21 cellular contexts compared by ENCODE assay signal in genomic region chr19:8529369-8530006, GRCh38. TPM values are rescaled to one million over a fixed set of nuclear protein-coding genes. Genes with fewer than 3 reads are reported as not detected.
DNase-seq lines count a peak whose midpoint lies in the region; ATAC-seq, FAIRE-seq and TF ChIP-seq lines count a peak whose summit lies in the region.
"Had no signal": no experiment of that assay in that cellular context is flagged by ENCODE, and none has a peak within 500 bp of the region (broad histone marks: within the 10 kb centered on the region; RNA-seq: fewer than 3 reads in every experiment).

No MANE protein-coding gene starts in this region.

- no peak overlapping the region for H3K4me2 ChIP-seq in neuronal stem cell (ENCODE audit: insufficient read depth, low read length, poor library complexity, severe bottlenecking)

- in situ Hi-C loops in gastrocnemius medialis (cut with MboI; ENCODE audit: low sequenced_read_pairs in 4 of 4): no loop called here

- H3K27me3 ChIP-seq in CD8-positive, alpha-beta memory T cell (ENCODE audit: insufficient read depth, low read length, poor library complexity, severe bottlenecking): no peaks in the 10 kb centered on the region
- H3K27me3 ChIP-seq in neuronal stem cell (ENCODE audit: control insufficient read depth in 3 of 3, insufficient read depth in 3 of 3, low read depth in 1 of 3, low read length in 3 of 3): peaks cover 0 to 7% (median 0%) of the 10 kb centered on the region in 3 experiments
- peaks cover 0 to 12% (median 5%) of the 10 kb centered on the region in 3 donors for H3K27me3 ChIP-seq in gastrocnemius medialis
- no peaks in the 10 kb centered on the region for H3K27me3 ChIP-seq in uterus

- peak overlapping the region; percentile 46 for H3K23ac ChIP-seq in neuronal stem cell (ENCODE audit: low read depth, low read length, poor library complexity)

- peak overlapping the region in 1 of 7 donors; percentile 17 for H3K4me3 Mint-ChIP-seq in CD8-positive, alpha-beta memory T cell
- H3K4me3 Mint-ChIP-seq in effector memory CD8-positive, alpha-beta T cell: no peak overlapping the region

- H3K36me3 Mint-ChIP-seq in CD8-positive, alpha-beta memory T cell: peaks cover 19 to 52% (median 24%) of the 10 kb centered on the region in 3 donors
- peaks cover 56% of the 10 kb centered on the region for H3K36me3 Mint-ChIP-seq in effector memory CD8-positive, alpha-beta T cell (ENCODE audit: insufficient read depth)

- peak overlapping the region; percentile 6 for H2AK5ac ChIP-seq in neuronal stem cell (ENCODE audit: low read depth, low read length)

- WGBS in neuronal stem cell (ENCODE audit: extremely low coverage in 2 of 2, insufficient read length in 2 of 2, insufficient replicate concordance in 1 of 2), 2 donors: no CpG with 5 or more reads among the region's 4 CpGs

- TF ChIP-seq CTCF in gastrocnemius medialis (IDR thresholded peaks at IDR 0.05 in 4 of 5, conservative IDR thresholded peaks at IDR 0.05 in 1 of 5): no peak
- no peak for TF ChIP-seq CTCF in uterus (IDR thresholded peaks at IDR 0.05)

- peak overlapping the region; percentile 5 for H3K9ac ChIP-seq in neuronal stem cell (ENCODE audit: low read depth, low read length, poor library complexity)

- no peak for ATAC-seq in effector memory CD8-positive, alpha-beta T cell (replicated peaks)
- ATAC-seq in gastrocnemius medialis: no peak
- ATAC-seq: GM12878, Panc1, SK-N-SH treated with all-trans-retinoic acid at 6 μM for 48 hours had no signal

- no peak overlapping the region for H3K14ac ChIP-seq in neuronal stem cell (ENCODE audit: low read length)

- H3K4me1 ChIP-seq in CD8-positive, alpha-beta memory T cell (ENCODE audit: insufficient read depth, low read length): no peaks in the 10 kb centered on the region
- H3K4me1 ChIP-seq in neuronal stem cell (ENCODE audit: control insufficient read depth in 2 of 2, insufficient read depth in 1 of 2, low read depth in 1 of 2, low read length in 2 of 2) (peaks cover 6 to 9% of the 10 kb centered on the region in 2 donors), gastrocnemius medialis (peaks cover 0 to 7% of the 10 kb centered on the region in 2 donors), uterus (no peaks in the 10 kb centered on the region)

- H2BK12ac ChIP-seq in neuronal stem cell (ENCODE audit: low read length): no peak overlapping the region

- H3K9me3 ChIP-seq in CD8-positive, alpha-beta memory T cell (ENCODE audit: low read length): no peaks in the 10 kb centered on the region
- peaks cover 0 to 1% of the 10 kb centered on the region in 2 donors for H3K9me3 ChIP-seq in neuronal stem cell (replicated peaks in 1 of 2; ENCODE audit: control insufficient read depth in 2 of 2, insufficient read depth in 1 of 2, low read depth in 1 of 2, low read length in 2 of 2)
- no peaks in the 10 kb centered on the region for H3K9me3 ChIP-seq in gastrocnemius medialis
- no peaks in the 10 kb centered on the region for H3K9me3 ChIP-seq in uterus
- H3K9me3 ChIP-seq: MG63 had no signal

- peaks cover 11 to 16% (median 13%) of the 10 kb centered on the region in 3 donors for H3K4me1 Mint-ChIP-seq in CD8-positive, alpha-beta memory T cell
- H3K4me1 Mint-ChIP-seq in effector memory CD8-positive, alpha-beta T cell (ENCODE audit: low read depth in 2 of 2): peaks cover 9 to 11% of the 10 kb centered on the region in 2 donors

- POLR2A ChIA-PET in CD8-positive, alpha-beta memory T cell (lab: Charles Lee): no interaction called here

- no peak overlapping the region for H2BK15ac ChIP-seq in neuronal stem cell (ENCODE audit: low read length)

- H3K36me3 ChIP-seq in CD8-positive, alpha-beta memory T cell (ENCODE audit: insufficient read depth, low read length): peaks cover 41% of the 10 kb centered on the region
- H3K36me3 ChIP-seq in neuronal stem cell (replicated peaks in 1 of 2; ENCODE audit: control insufficient read depth in 2 of 2, insufficient read depth in 2 of 2, low read length in 2 of 2) (peaks cover 0 to 2% of the 10 kb centered on the region in 2 donors), gastrocnemius medialis (no peaks in the 10 kb centered on the region), uterus (no peaks in the 10 kb centered on the region)
- H3K36me3 ChIP-seq: MG63 had no signal

- no peak overlapping the region for H3K4me3 ChIP-seq in CD8-positive, alpha-beta memory T cell (ENCODE audit: low read length)
- peak overlapping the region in 1 of 2 donors; percentile 15 for H3K4me3 ChIP-seq in neuronal stem cell (ENCODE audit: low read length in 2 of 2)
- H3K4me3 ChIP-seq in gastrocnemius medialis: no peak overlapping the region
- no peak overlapping the region for H3K4me3 ChIP-seq in uterus
- H3K4me3 ChIP-seq: GM12878, MG63 had no signal

- no peaks in the 10 kb centered on the region for H3K9me3 Mint-ChIP-seq in CD8-positive, alpha-beta memory T cell
- no peaks in the 10 kb centered on the region for H3K9me3 Mint-ChIP-seq in effector memory CD8-positive, alpha-beta T cell

- no peak overlapping the region for H3K18ac ChIP-seq in neuronal stem cell (ENCODE audit: low read length)

- H3K27me3 Mint-ChIP-seq in CD8-positive, alpha-beta memory T cell: no peaks in the 10 kb centered on the region
- H3K27me3 Mint-ChIP-seq in effector memory CD8-positive, alpha-beta T cell: no peaks in the 10 kb centered on the region

- H2BK5ac ChIP-seq in neuronal stem cell (ENCODE audit: low read length): no peak overlapping the region

- DNase-seq in CD8-positive, alpha-beta memory T cell: no peak
- DNase-seq in HTR-8/SVneo (ENCODE audit: insufficient read length, low spot score): no peak
- no peak for DNase-seq in effector memory CD8-positive, alpha-beta T cell
- DNase-seq in neuronal stem cell (ENCODE audit: low spot score): no peak
- no peak for DNase-seq in gastrocnemius medialis
- DNase-seq in uterus: no peak
- DNase-seq in SK-N-DZ (ENCODE audit: low spot score): no peak
- no peak for DNase-seq in Ammon's horn (ENCODE audit: low spot score)
- DNase-seq: C1 segment of cervical spinal cord, Calu3, GOT3, MG63, NCI-H1105, NCI-H187, NCI-H2171, NCI-H446 treated with DMSO at 0.1 percent for 48 hours, Right ventricle myocardium superior had no signal

- peak overlapping the region; percentile 12 to 93 (median 66) for H3K27ac Mint-ChIP-seq in CD8-positive, alpha-beta memory T cell
- peak overlapping the region; percentile 73 to 84 for H3K27ac Mint-ChIP-seq in effector memory CD8-positive, alpha-beta T cell

- no peak overlapping the region for H2AFZ ChIP-seq in neuronal stem cell (ENCODE audit: low read length)

- peak; percentile 60 for FAIRE-seq in HTR-8/SVneo (lab: Jason Lieb, UNC)
- FAIRE-seq: GM12878 had no signal

- no peak overlapping the region for H2BK120ac ChIP-seq in neuronal stem cell (ENCODE audit: low read depth, low read length)

- no peak overlapping the region for H4K8ac ChIP-seq in neuronal stem cell (ENCODE audit: low read depth, low read length)

- peaks cover 11% of the 10 kb centered on the region for H3K79me1 ChIP-seq in neuronal stem cell (ENCODE audit: low read depth, low read length)

- no peak overlapping the region for H4K91ac ChIP-seq in neuronal stem cell (ENCODE audit: low read depth, low read length, poor library complexity)

- H3K27ac ChIP-seq in CD8-positive, alpha-beta memory T cell (ENCODE audit: low read depth, low read length): no peak overlapping the region
- H3K27ac ChIP-seq in neuronal stem cell (replicated peaks; ENCODE audit: low read length): no peak overlapping the region
- H3K27ac ChIP-seq in gastrocnemius medialis: no peak overlapping the region
- H3K27ac ChIP-seq in uterus: no peak overlapping the region

- TF ChIP-seq POLR2A in gastrocnemius medialis (IDR thresholded peaks at IDR 0.05): no peak
- no peak for TF ChIP-seq POLR2A in uterus (IDR thresholded peaks at IDR 0.05)

- H3K4ac ChIP-seq in neuronal stem cell (ENCODE audit: low read length): no peak overlapping the region

- CTCF ChIA-PET in CD8-positive, alpha-beta memory T cell (lab: Charles Lee): interaction anchor here (1.5 kb wide), 2 partner anchors 49 to 57 kb away, joined by 3 to 6 read pairs; no protein-coding TSS in a partner anchor

- intact Hi-C loops in gastrocnemius medialis (cut with DNase I; ENCODE audit: low total_unique reads) (no loop called here), uterus (cut with DNase I; ENCODE audit: low total_unique reads) (no loop called here)

RNA-seq across cellular contexts. Expression of gene ZNF414, which starts 15.5 kb away (rescaled TPM):
- 10 to 100 TPM; 25.7 to 26.0 TPM for total RNA-seq in CD8-positive, alpha-beta memory T cell
- 18.0 TPM for polyA plus RNA-seq in CD8-positive, alpha-beta memory T cell
- 32.3 TPM for polyA plus RNA-seq in neuronal stem cell (2013, experiment 1 of 2)
- polyA plus RNA-seq in neuronal stem cell (2013, experiment 2 of 2): 33.4 TPM
- total RNA-seq in gastrocnemius medialis (10 to 100 TPM in 1 of 4 donors, 1 to 10 TPM in 3; 4.7 to 13.3 (median 6.9) TPM), uterus (100 to 1,000 TPM in 1 of 4 donors, 10 to 100 TPM in 3; 11.6 to 275 (median 24.4) TPM)
- 0.73 and 2.3 TPM in 2 replicates for polyA plus RNA-seq in SK-N-DZ (2014; cell fraction: cytosol; rRNA removed)
- 21.2 and 35.6 TPM in 2 replicates for polyA plus RNA-seq in SK-N-DZ (2014; cell fraction: nucleus; rRNA removed)

RNA-seq across cellular contexts. Expression of gene PRAM1, which starts 27.0 kb away (rescaled TPM):
- under 1 TPM; 0.55 to 0.64 TPM for total RNA-seq in CD8-positive, alpha-beta memory T cell
- polyA plus RNA-seq in CD8-positive, alpha-beta memory T cell: 0.39 TPM
- 1.2 TPM for polyA plus RNA-seq in neuronal stem cell (2013, experiment 1 of 2)
- 1.2 TPM for polyA plus RNA-seq in neuronal stem cell (2013, experiment 2 of 2)
- total RNA-seq in gastrocnemius medialis (under 1 TPM in 2 of 4 donors, not detected in 2; 0.16 to 0.27 TPM), uterus (1 to 10 TPM in 1 of 4 donors, under 1 TPM in 1, not detected in 2; 0.97 to 3.0 TPM)
- polyA plus RNA-seq in SK-N-DZ (2014; cell fraction: cytosol; rRNA removed): not detected in 2 replicates
- polyA plus RNA-seq in SK-N-DZ (2014; cell fraction: nucleus; rRNA removed): not detected in 2 replicates
- total RNA-seq: Calu3 had no signal
- polyA plus RNA-seq: AG04450 had no signal

RNA-seq across cellular contexts. Expression of gene MYO1F, which starts 47.8 kb away (rescaled TPM):
- total RNA-seq in CD8-positive, alpha-beta memory T cell: 10 to 100 TPM; 68.0 to 81.3 TPM
- 161 TPM for polyA plus RNA-seq in CD8-positive, alpha-beta memory T cell
- 0.11 TPM for polyA plus RNA-seq in neuronal stem cell (2013, experiment 1 of 2)
- polyA plus RNA-seq in neuronal stem cell (2013, experiment 2 of 2): 0.11 TPM
- total RNA-seq in gastrocnemius medialis (1 to 10 TPM in 3 of 4 donors, under 1 TPM in 1; 0.24 to 4.0 (median 1.8) TPM), uterus (10 to 100 TPM in 1 of 4 donors, 1 to 10 TPM in 3; 4.1 to 45.9 (median 7.5) TPM)
- polyA plus RNA-seq in SK-N-DZ (2014; cell fraction: cytosol; rRNA removed): 0.06 TPM in 1 of 2 replicates, not detected in the other
- 0.41 TPM in 1 of 2 replicates, not detected in the other for polyA plus RNA-seq in SK-N-DZ (2014; cell fraction: nucleus; rRNA removed)
- total RNA-seq: Calu3 had no signal
